In the genomic region with DNA sequence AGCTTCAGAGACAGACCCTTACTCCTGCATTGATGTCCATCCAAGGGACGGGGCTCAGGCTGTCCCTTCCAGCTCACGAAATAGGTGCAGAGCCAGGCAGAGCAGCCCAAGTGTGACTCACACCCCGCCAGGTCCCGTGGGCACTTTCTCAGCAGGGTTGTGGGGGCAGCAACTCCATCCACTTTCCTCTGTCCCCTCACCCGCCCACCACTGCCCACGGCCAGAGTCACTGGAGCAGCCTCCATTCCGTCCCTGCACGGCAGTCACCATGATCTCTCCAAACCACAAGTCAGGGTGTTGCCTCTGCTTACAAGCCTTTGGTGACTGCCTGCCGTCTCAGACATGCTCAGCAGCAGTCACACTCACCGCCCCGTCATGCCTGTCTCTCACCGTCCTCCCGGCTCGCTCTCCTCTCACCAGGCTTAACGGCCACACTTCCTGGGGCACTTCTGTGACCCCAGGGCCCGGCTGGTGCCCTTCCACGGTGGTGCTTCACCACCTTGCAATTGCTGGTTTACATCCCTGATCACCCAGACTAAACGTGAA, we compare ENCODE assay signal across 10 cellular contexts. TPM values are rescaled to one million over a fixed set of nuclear protein-coding genes. Genes with fewer than 3 reads are reported as not detected.
DNase-seq lines count a peak whose midpoint lies in the region; ATAC-seq and TF ChIP-seq lines count a peak whose summit lies in the region.
"Had no signal": no experiment of that assay in that cellular context is flagged by ENCODE, and none has a peak within 500 bp of the region (broad histone marks: within the 10 kb centered on the region; RNA-seq: fewer than 3 reads in every experiment).

No MANE protein-coding gene starts in this region.

- H3K9me3 Mint-ChIP-seq in effector memory CD8-positive, alpha-beta T cell = peaks cover 0 to 5% of the 10 kb centered on the region in 2 donors

- peak overlapping the region; percentile 4 for H2AFZ ChIP-seq in smooth muscle cell (ENCODE audit: low read depth)

- peak overlapping the region; percentile 66 for H3K9ac ChIP-seq in smooth muscle cell (ENCODE audit: low read depth)

- H3K36me3 Mint-ChIP-seq in effector memory CD8-positive, alpha-beta T cell (ENCODE audit: insufficient read depth) = no peaks in the 10 kb centered on the region

- DNase-seq in EL (peak; percentile 78), smooth muscle cell (lab: John Stamatoyannopoulos, UW; ENCODE audit: unreplicated experiment) (no peak), germinal center (ENCODE audit: low spot score) (no peak), GDM1 (lab: John Stamatoyannopoulos, UW) (no peak), globus pallidus (ENCODE audit: low spot score) (no peak)
- peak; percentile 26 to 43 for DNase-seq in activated CD4-positive, alpha-beta T cell treated with anti-CD3 and anti-CD28 coated beads for 24 hours (ENCODE audit: low read depth in 2 of 2)
- DNase-seq in effector memory CD8-positive, alpha-beta T cell = peak in 2 of 3 experiments; percentile 10 to 21
- DNase-seq: NCI-H1105 had no signal

- no peaks in the 10 kb centered on the region for H3K9me3 ChIP-seq in smooth muscle cell (replicated peaks; ENCODE audit: low read depth)

- no peaks in the 10 kb centered on the region for H4K20me1 ChIP-seq in smooth muscle cell (ENCODE audit: low read depth)

- no peaks in the 10 kb centered on the region for H3K79me2 ChIP-seq in smooth muscle cell (ENCODE audit: low read depth)

- peak overlapping the region; percentile 74 to 83 for H3K4me3 Mint-ChIP-seq in effector memory CD8-positive, alpha-beta T cell

- 12% methylated on average over 18 of the region's 18 CpGs for WGBS in smooth muscle cell (ENCODE audit: low lambda C conversion rate)

- H3F3A ChIP-seq in smooth muscle cell (ENCODE audit: low read depth) = peaks cover 29% of the 10 kb centered on the region

- H3K4me2 ChIP-seq in smooth muscle cell = peak overlapping the region; percentile 65

- H3K36me3 ChIP-seq in smooth muscle cell (ENCODE audit: low read depth) = no peaks in the 10 kb centered on the region

- peak; percentile 75 for ATAC-seq in effector memory CD8-positive, alpha-beta T cell (replicated peaks)
- no peak for ATAC-seq in GM21515 (IDR thresholded peaks at IDR 0.05; ENCODE audit: unreplicated experiment)

- peaks cover 30% of the 10 kb centered on the region for H3K4me1 ChIP-seq in smooth muscle cell (ENCODE audit: low read depth)

- peak overlapping the region; percentile 78 to 88 for H3K27ac Mint-ChIP-seq in effector memory CD8-positive, alpha-beta T cell

- peaks cover 24 to 60% of the 10 kb centered on the region in 2 donors for H3K27me3 Mint-ChIP-seq in effector memory CD8-positive, alpha-beta T cell

- H3K4me3 ChIP-seq in smooth muscle cell = no peak overlapping the region

- TF ChIP-seq CTCF in smooth muscle cell (IDR thresholded peaks at IDR 0.05; ENCODE audit: borderline replicate concordance, insufficient read depth, poor library complexity, severe bottlenecking) = no peak

- H3K27me3 ChIP-seq in smooth muscle cell (ENCODE audit: low read depth) = no peaks in the 10 kb centered on the region

- peaks cover 0 to 13% of the 10 kb centered on the region in 2 donors for H3K4me1 Mint-ChIP-seq in effector memory CD8-positive, alpha-beta T cell (ENCODE audit: low read depth in 2 of 2)

- peak overlapping the region; percentile 95 for H3K27ac ChIP-seq in smooth muscle cell (ENCODE audit: low read depth)

RNA-seq across cellular contexts. Expression of gene CALML3, which starts 39.3 kb away (rescaled TPM):
- 0.04 and 0.49 TPM in 2 replicates for total RNA-seq in smooth muscle cell
- polyA plus RNA-seq in smooth muscle cell = 0.20 TPM in 1 of 2 replicates, not detected in the other
- total RNA-seq: endothelial cell of umbilical vein had no signal
- polyA plus RNA-seq: endothelial cell of umbilical vein had no signal

Comparison
In these comparisons a context has a peak if more than half of its experiments do, and no peak if none do; other contexts are left out.
1. DNase-seq: peak in EL (single experiment), activated CD4-positive, alpha-beta T cell treated with anti-CD3 and anti-CD28 coated beads for 24 hours (2 of 2) and effector memory CD8-positive, alpha-beta T cell (2 of 3); none in smooth muscle cell (single experiment), germinal center (single experiment), GDM1 (single experiment) and globus pallidus (single experiment).